Comparison of ENCODE assay signal across 28 cellular contexts in genomic region chr3:21839181-21839580, GRCh38.
DNase-seq lines count a peak whose midpoint lies in the region; ATAC-seq and TF ChIP-seq lines count a peak whose summit lies in the region.
"Had no signal": no experiment of that assay in that cellular context is flagged by ENCODE, and none has a peak within 500 bp of the region (broad histone marks: within the 10 kb centered on the region; RNA-seq: fewer than 3 reads in every experiment).

No MANE protein-coding gene starts in this region.

- TF ChIP-seq POLR2A in esophagus muscularis mucosa (IDR thresholded peaks at IDR 0.05; ENCODE audit: low read depth): no peak

- 55% methylated on average over 1 of the region's 1 CpG for WGBS in esophagus muscularis mucosa

- H3K27ac Mint-ChIP-seq in nephron: peak overlapping the region; percentile 32 to 80 (median 65)
- H3K27ac Mint-ChIP-seq: activated CD4-positive, alpha-beta memory T cell treated with anti-CD3 and anti-CD28 coated beads for 36 hours; activated T-helper 1 cell treated with anti-CD3 and anti-CD28 coated beads, Interleukin-12 subunit alpha, Interleukin-12 subunit beta, Interleukin-2, Interleukin-4 antibody, amounts not matched to agents 30 ng/mL and 10 ng/mL and 1 ng/mL, durations not matched to agents 14 hours and 24 hours and 36 hours; naive thymus-derived CD8-positive, alpha-beta T cell; T-helper 2 cell treated with Interferon-gamma antibody and Interleukin-4, amounts not matched to agents 5 μg/mL and 100 μg/mL, for 36 hours had no signal

- H3K9me3 ChIP-seq in left ventricle myocardium inferior (replicated peaks) (no peaks in the 10 kb centered on the region), esophagus muscularis mucosa (no peaks in the 10 kb centered on the region)
- H3K9me3 ChIP-seq: BLaER1, suprapubic skin, upper lobe of right lung had no signal

- H3K4me3 ChIP-seq in left ventricle myocardium inferior (no peak overlapping the region), esophagus muscularis mucosa (no peak overlapping the region)
- H3K4me3 ChIP-seq: BLaER1, suprapubic skin, upper lobe of right lung had no signal

- intact Hi-C loops in left ventricle myocardium inferior (cut with micrococcal nuclease): no loop called here
- intact Hi-C loops in left ventricle myocardium superior (cut with micrococcal nuclease): loop anchor here (5.0 kb wide), 1 partner anchor 87 kb away; the partner anchor contains the start of gene ZNF385D
- intact Hi-C loops in esophagus muscularis mucosa (cut with DNase I): no loop called here

- no peaks in the 10 kb centered on the region for H3K36me3 Mint-ChIP-seq in nephron (ENCODE audit: low read depth)
- H3K36me3 Mint-ChIP-seq: activated CD4-positive, alpha-beta memory T cell treated with anti-CD3 and anti-CD28 coated beads for 36 hours; brain; naive thymus-derived CD8-positive, alpha-beta T cell had no signal

- TF ChIP-seq CTCF in left ventricle myocardium inferior (IDR thresholded peaks at IDR 0.05; ENCODE audit: borderline replicate concordance) (no peak), esophagus muscularis mucosa (IDR thresholded peaks at IDR 0.05) (no peak), nephron (IDR thresholded peaks at IDR 0.05; ENCODE audit: unreplicated experiment in 3 of 3) (no peak)

- no peak for DNase-seq in left ventricle myocardium inferior
- DNase-seq in left ventricle myocardium superior: no peak
- DNase-seq in esophagus muscularis mucosa (ENCODE audit: extremely low spot score): no peak
- no peak for DNase-seq in DMS53 treated with DMSO at 0.1 percent for 48 hours (lab: John Stamatoyannopoulos, UW; ENCODE audit: unreplicated experiment)
- DNase-seq in stimulated activated CD4-positive, alpha-beta T cell treated with anti-CD3 and anti-CD28 coated beads, Interleukin-2, amount 100 ng/mL, for 48 hours: no peak
- no peak for DNase-seq in NCI-H510A (lab: John Stamatoyannopoulos, UW)
- DNase-seq: activated CD4-positive, alpha-beta memory T cell treated with anti-CD3 and anti-CD28 coated beads for 36 hours; activated CD4-positive, alpha-beta T cell treated with anti-CD3 and anti-CD28 coated beads for 1 hour; activated naive CD4-positive, alpha-beta T cell treated with Interleukin-2 at 50 U/mL for 16 hours; DMS153; HCEC 1CT; naive thymus-derived CD8-positive, alpha-beta T cell; NCI-H1436; NCI-H2107; NCI-H345; nucleus accumbens; SHP77 treated with DMSO at 0.1 percent for 48 hours; small intestine; stimulated activated naive CD4-positive, alpha-beta T cell; upper lobe of right lung had no signal

- H3K9me3 Mint-ChIP-seq in nephron: no peaks in the 10 kb centered on the region

- TF ChIP-seq EP300 in esophagus muscularis mucosa (IDR thresholded peaks at IDR 0.05): no peak

- no peaks in the 10 kb centered on the region for H3K27me3 Mint-ChIP-seq in nephron (ENCODE audit: low read depth)
- H3K27me3 Mint-ChIP-seq: activated CD4-positive, alpha-beta memory T cell treated with anti-CD3 and anti-CD28 coated beads for 36 hours; brain; naive thymus-derived CD8-positive, alpha-beta T cell had no signal

- H3K27ac ChIP-seq in left ventricle myocardium inferior (replicated peaks): peak overlapping the region; percentile 69
- H3K27ac ChIP-seq in esophagus muscularis mucosa (replicated peaks in 1 of 4): peak overlapping the region; percentile 20 to 69 (median 60)
- H3K27ac ChIP-seq: BLaER1, suprapubic skin, upper lobe of right lung had no signal

- no peak for ATAC-seq in left ventricle myocardium superior
- ATAC-seq in HG03108 (IDR thresholded peaks at IDR 0.05; ENCODE audit: unreplicated experiment): no peak
- ATAC-seq: naive thymus-derived CD8-positive, alpha-beta T cell; Panc1; upper lobe of right lung had no signal

- H3K4me1 Mint-ChIP-seq in nephron: peaks cover 6% of the 10 kb centered on the region
- H3K4me1 Mint-ChIP-seq: naive thymus-derived CD8-positive, alpha-beta T cell had no signal

- H3K27me3 ChIP-seq in left ventricle myocardium inferior (ENCODE audit: low read depth) (no peaks in the 10 kb centered on the region), esophagus muscularis mucosa (no peaks in the 10 kb centered on the region)
- H3K27me3 ChIP-seq: BLaER1, suprapubic skin, upper lobe of right lung had no signal

- H3K4me1 ChIP-seq in left ventricle myocardium inferior (peaks cover 10% of the 10 kb centered on the region), esophagus muscularis mucosa (peaks cover 0 to 8% (median 5%) of the 10 kb centered on the region in 4 donors)
- H3K4me1 ChIP-seq: BLaER1, suprapubic skin, upper lobe of right lung had no signal

- no peaks in the 10 kb centered on the region for H3K36me3 ChIP-seq in left ventricle myocardium inferior
- no peaks in the 10 kb centered on the region for H3K36me3 ChIP-seq in esophagus muscularis mucosa
- H3K36me3 ChIP-seq: BLaER1, suprapubic skin, upper lobe of right lung had no signal

- no peak overlapping the region for H3K4me3 Mint-ChIP-seq in nephron
- H3K4me3 Mint-ChIP-seq: activated CD4-positive, alpha-beta memory T cell treated with anti-CD3 and anti-CD28 coated beads for 36 hours; activated T-helper 1 cell treated with anti-CD3 and anti-CD28 coated beads, Interleukin-12 subunit alpha, Interleukin-12 subunit beta, Interleukin-2, Interleukin-4 antibody, amounts not matched to agents 30 ng/mL and 10 ng/mL and 1 ng/mL, durations not matched to agents 14 hours and 24 hours and 36 hours; brain; naive thymus-derived CD8-positive, alpha-beta T cell; T-helper 2 cell treated with Interferon-gamma antibody and Interleukin-4, amounts not matched to agents 5 μg/mL and 100 μg/mL, for 36 hours had no signal
